In the genomic region with DNA sequence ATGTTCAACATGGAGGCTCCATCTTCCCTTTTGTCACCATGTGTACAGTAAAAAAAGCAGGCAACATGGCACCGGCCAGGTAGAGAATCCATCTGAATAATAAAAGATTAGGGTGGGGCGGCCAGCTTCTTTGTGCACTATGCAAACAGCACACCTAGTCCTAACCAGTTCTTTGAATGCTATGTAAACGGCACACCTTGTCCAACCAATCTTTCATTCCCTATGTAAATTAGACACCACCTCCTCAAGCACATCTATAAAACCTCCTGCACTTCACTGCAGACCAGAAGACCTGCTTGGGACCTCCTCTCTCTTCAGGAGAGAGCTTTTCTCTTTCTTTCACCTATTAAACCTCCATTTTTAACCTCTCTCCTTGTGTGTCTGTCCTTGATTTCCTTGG, we compare ENCODE assay signal across 1 cellular context.
TF ChIP-seq lines count a peak whose summit lies in the region.

No MANE protein-coding gene starts in this region.

TF ChIP-seq in GM23338, 12 proteins besides CTCF, POLR2A, EP300 and RAD21:
- TF ChIP-seq JUNB (IDR thresholded peaks at IDR 0.05; ENCODE audit: unreplicated experiment), result no peak
- TF ChIP-seq, protein P1, sequence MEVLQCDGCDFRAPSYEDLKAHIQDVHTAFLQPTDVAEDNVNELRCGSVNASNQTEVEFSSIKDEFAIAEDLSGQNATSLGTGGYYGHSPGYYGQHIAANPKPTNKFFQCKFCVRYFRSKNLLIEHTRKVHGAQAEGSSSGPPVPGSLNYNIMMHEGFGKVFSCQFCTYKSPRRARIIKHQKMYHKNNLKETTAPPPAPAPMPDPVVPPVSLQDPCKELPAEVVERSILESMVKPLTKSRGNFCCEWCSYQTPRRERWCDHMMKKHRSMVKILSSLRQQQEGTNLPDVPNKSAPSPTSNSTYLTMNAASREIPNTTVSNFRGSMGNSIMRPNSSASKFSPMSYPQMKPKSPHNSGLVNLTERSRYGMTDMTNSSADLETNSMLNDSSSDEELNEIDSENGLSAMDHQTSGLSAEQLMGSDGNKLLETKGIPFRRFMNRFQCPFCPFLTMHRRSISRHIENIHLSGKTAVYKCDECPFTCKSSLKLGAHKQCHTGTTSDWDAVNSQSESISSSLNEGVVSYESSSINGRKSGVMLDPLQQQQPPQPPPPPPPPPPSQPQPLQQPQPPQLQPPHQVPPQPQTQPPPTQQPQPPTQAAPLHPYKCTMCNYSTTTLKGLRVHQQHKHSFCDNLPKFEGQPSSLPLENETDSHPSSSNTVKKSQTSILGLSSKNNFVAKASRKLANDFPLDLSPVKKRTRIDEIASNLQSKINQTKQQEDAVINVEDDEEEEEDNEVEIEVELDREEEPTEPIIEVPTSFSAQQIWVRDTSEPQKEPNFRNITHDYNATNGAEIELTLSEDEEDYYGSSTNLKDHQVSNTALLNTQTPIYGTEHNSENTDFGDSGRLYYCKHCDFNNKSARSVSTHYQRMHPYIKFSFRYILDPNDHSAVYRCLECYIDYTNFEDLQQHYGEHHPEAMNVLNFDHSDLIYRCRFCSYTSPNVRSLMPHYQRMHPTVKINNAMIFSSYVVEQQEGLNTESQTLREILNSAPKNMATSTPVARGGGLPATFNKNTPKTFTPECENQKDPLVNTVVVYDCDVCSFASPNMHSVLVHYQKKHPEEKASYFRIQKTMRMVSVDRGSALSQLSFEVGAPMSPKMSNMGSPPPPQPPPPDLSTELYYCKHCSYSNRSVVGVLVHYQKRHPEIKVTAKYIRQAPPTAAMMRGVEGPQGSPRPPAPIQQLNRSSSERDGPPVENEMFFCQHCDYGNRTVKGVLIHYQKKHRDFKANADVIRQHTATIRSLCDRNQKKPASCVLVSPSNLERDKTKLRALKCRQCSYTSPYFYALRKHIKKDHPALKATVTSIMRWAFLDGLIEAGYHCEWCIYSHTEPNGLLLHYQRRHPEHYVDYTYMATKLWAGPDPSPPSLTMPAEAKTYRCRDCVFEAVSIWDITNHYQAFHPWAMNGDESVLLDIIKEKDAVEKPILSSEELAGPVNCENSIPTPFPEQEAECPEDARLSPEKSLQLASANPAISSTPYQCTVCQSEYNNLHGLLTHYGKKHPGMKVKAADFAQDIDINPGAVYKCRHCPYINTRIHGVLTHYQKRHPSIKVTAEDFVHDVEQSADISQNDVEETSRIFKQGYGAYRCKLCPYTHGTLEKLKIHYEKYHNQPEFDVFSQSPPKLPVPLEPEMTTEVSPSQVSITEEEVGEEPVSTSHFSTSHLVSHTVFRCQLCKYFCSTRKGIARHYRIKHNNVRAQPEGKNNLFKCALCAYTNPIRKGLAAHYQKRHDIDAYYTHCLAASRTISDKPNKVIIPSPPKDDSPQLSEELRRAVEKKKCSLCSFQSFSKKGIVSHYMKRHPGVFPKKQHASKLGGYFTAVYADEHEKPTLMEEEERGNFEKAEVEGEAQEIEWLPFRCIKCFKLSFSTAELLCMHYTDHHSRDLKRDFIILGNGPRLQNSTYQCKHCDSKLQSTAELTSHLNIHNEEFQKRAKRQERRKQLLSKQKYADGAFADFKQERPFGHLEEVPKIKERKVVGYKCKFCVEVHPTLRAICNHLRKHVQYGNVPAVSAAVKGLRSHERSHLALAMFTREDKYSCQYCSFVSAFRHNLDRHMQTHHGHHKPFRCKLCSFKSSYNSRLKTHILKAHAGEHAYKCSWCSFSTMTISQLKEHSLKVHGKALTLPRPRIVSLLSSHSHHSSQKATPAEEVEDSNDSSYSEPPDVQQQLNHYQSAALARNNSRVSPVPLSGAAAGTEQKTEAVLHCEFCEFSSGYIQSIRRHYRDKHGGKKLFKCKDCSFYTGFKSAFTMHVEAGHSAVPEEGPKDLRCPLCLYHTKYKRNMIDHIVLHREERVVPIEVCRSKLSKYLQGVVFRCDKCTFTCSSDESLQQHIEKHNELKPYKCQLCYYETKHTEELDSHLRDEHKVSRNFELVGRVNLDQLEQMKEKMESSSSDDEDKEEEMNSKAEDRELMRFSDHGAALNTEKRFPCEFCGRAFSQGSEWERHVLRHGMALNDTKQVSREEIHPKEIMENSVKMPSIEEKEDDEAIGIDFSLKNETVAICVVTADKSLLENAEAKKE (CRISPR knock-in tag; IDR thresholded peaks at IDR 0.05), result no peak
- no peak for TF ChIP-seq NANOG (IDR thresholded peaks at IDR 0.05; ENCODE audit: borderline replicate concordance)
- TF ChIP-seq, protein P2, sequence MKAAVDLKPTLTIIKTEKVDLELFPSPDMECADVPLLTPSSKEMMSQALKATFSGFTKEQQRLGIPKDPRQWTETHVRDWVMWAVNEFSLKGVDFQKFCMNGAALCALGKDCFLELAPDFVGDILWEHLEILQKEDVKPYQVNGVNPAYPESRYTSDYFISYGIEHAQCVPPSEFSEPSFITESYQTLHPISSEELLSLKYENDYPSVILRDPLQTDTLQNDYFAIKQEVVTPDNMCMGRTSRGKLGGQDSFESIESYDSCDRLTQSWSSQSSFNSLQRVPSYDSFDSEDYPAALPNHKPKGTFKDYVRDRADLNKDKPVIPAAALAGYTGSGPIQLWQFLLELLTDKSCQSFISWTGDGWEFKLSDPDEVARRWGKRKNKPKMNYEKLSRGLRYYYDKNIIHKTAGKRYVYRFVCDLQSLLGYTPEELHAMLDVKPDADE (IDR thresholded peaks at IDR 0.05), result no peak
- TF ChIP-seq CREB1 (CRISPR knock-in tag; IDR thresholded peaks at IDR 0.05; ENCODE audit: low read depth), result no peak
- no peak for TF ChIP-seq EZH2 (IDR thresholded peaks at IDR 0.05; ENCODE audit: low read depth, unreplicated experiment)
- no peak for TF ChIP-seq EZH2phosphoT487 (IDR thresholded peaks at IDR 0.05; ENCODE audit: unreplicated experiment)
- TF ChIP-seq ZNF331 (CRISPR knock-in tag; IDR thresholded peaks at IDR 0.05; ENCODE audit: low read depth), result no peak
- TF ChIP-seq ZNF114 (CRISPR knock-in tag; IDR thresholded peaks at IDR 0.05), result no peak
- TF ChIP-seq, protein P3, sequence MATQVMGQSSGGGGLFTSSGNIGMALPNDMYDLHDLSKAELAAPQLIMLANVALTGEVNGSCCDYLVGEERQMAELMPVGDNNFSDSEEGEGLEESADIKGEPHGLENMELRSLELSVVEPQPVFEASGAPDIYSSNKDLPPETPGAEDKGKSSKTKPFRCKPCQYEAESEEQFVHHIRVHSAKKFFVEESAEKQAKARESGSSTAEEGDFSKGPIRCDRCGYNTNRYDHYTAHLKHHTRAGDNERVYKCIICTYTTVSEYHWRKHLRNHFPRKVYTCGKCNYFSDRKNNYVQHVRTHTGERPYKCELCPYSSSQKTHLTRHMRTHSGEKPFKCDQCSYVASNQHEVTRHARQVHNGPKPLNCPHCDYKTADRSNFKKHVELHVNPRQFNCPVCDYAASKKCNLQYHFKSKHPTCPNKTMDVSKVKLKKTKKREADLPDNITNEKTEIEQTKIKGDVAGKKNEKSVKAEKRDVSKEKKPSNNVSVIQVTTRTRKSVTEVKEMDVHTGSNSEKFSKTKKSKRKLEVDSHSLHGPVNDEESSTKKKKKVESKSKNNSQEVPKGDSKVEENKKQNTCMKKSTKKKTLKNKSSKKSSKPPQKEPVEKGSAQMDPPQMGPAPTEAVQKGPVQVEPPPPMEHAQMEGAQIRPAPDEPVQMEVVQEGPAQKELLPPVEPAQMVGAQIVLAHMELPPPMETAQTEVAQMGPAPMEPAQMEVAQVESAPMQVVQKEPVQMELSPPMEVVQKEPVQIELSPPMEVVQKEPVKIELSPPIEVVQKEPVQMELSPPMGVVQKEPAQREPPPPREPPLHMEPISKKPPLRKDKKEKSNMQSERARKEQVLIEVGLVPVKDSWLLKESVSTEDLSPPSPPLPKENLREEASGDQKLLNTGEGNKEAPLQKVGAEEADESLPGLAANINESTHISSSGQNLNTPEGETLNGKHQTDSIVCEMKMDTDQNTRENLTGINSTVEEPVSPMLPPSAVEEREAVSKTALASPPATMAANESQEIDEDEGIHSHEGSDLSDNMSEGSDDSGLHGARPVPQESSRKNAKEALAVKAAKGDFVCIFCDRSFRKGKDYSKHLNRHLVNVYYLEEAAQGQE (IDR thresholded peaks at IDR 0.05; ENCODE audit: unreplicated experiment), result no peak
- no peak for TF ChIP-seq POLR2AphosphoS5 (IDR thresholded peaks at IDR 0.05; ENCODE audit: low read depth)
- TF ChIP-seq STAT1 (IDR thresholded peaks at IDR 0.05; ENCODE audit: unreplicated experiment), result no peak
